ENCODE assay signal across 34 cellular contexts in the genomic region with DNA sequence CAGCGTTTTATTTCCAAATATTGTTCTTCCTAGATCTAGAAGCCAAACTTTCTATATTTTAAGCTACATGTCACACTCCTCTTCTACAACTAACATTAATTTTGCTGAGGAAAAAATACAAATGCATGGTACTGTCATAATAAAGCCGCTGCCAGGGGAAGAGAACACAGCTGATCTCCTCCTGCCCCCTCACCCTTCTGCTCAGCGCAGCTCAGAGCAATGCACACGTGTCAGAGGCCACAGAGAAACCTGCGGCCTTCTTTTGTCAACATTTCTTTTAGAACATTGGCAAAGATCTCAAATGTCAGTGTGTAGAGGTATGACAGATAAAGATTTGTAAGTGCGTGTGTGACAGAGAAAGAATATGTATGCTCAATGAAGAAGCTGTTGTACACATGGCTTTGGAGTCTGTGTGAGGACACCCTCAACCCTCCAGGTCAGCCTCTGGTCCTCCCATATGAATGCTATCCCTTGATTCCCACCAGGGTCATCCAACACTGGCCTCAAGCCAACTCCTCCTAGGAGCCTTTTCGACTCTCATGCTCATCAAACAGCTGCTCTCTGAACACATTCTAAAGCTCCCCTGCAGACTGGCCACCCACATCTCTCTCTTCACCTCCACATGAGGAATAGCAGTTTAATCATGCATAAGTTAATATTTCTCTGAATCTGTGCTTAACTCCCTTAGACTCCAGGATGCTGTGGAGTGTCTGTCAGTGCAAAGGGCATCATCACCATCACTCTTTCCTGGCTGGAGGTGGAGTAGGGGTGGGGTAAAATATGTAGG. TPM values are rescaled to one million over a fixed set of nuclear protein-coding genes. Genes with fewer than 3 reads are reported as not detected.
"Had no signal": no experiment of that assay in that cellular context is flagged by ENCODE, and none has a peak within 500 bp of the region (broad histone marks: within the 10 kb centered on the region; RNA-seq: fewer than 3 reads in every experiment).

No MANE protein-coding gene starts in this region.

- ATAC-seq: activated CD8-positive, alpha-beta T cell treated with anti-CD3 and anti-CD28 coated beads for 36 hours; activated naive CD8-positive, alpha-beta T cell treated with anti-CD3 and anti-CD28 coated beads, Interleukin-2, amount 50 U/mL, for 24 hours; activated T-cell treated with anti-CD3 and anti-CD28 coated beads, Interleukin-2, amount 50 U/mL, for 4 hours; activated T-cell treated with anti-CD3 and anti-CD28 coated beads, Interleukin-2, amount 50 U/mL, for 72 hours; activated T-helper 17 cell treated with anti-CD3 and anti-CD28 coated beads, Interleukin-2, amount 50 U/mL, for 72 hours had no signal

- H3K27ac Mint-ChIP-seq: activated B cell treated with CpG ODN at 0.5 μM for 24 hours; activated CD4-positive, alpha-beta memory T cell treated with anti-CD3 and anti-CD28 coated beads for 36 hours; activated CD4-positive, alpha-beta T cell treated with anti-CD3 and anti-CD28 coated beads, Interleukin-2, amount 10 ng/mL, durations not matched to agents 24 days and 14 days; activated CD8-positive, alpha-beta T cell treated with anti-CD3 and anti-CD28 coated beads for 36 hours; activated naive CD4-positive, alpha-beta T cell treated with anti-CD3 and anti-CD28 coated beads, Interleukin-2, amount 10 ng/mL, durations not matched to agents 7 days and 5 days; activated naive CD4-positive, alpha-beta T cell treated with anti-CD3 and anti-CD28 coated beads, Interleukin-2, amount 50 U/mL, for 24 hours; activated naive CD8-positive, alpha-beta T cell; activated naive CD8-positive, alpha-beta T cell treated with anti-CD3 and anti-CD28 coated beads, Interleukin-2, amount 10 ng/mL, durations not matched to agents 7 days and 5 days; activated naive CD8-positive, alpha-beta T cell treated with anti-CD3 and anti-CD28 coated beads, Interleukin-2, amount 50 U/mL, for 24 hours; activated T-cell treated with anti-CD3 and anti-CD28 coated beads, Interleukin-2, amount 50 U/mL, for 72 hours; activated T-helper 1 cell treated with anti-CD3 and anti-CD28 coated beads, Interleukin-12 subunit alpha, Interleukin-12 subunit beta, Interleukin-2, Interleukin-4 antibody, amounts not matched to agents 30 ng/mL and 10 ng/mL and 1 ng/mL, durations not matched to agents 14 hours and 24 hours and 36 hours; activated T-helper 17 cell treated with anti-CD3 and anti-CD28 coated beads, Interleukin-2, amount 50 U/mL, for 72 hours; brain; T-helper 1 cell treated with Interleukin-12 subunit alpha and Interleukin-12 subunit beta and Interleukin-4 antibody, amounts not matched to agents 30 μg/mL and 1 μg/mL, for 36 hours; T-helper 2 cell treated with Interferon-gamma antibody and Interleukin-4, amounts not matched to agents 5 μg/mL and 100 μg/mL, for 36 hours had no signal

- H3K36me3 ChIP-seq: ascending aorta, cardiac muscle cell had no signal

- H3K4me1 ChIP-seq: ascending aorta had no signal

- H3K27me3 ChIP-seq: ascending aorta, cardiac muscle cell had no signal

- DNase-seq: activated B cell treated with CpG ODN at 0.5 μM for 24 hours; activated CD4-positive, alpha-beta memory T cell treated with anti-CD3 and anti-CD28 coated beads for 36 hours; activated CD4-positive, alpha-beta T cell treated with anti-CD3 and anti-CD28 coated beads for 4 hours; activated CD4-positive, alpha-beta T cell treated with anti-CD3 and anti-CD28 coated beads, Interleukin-2, amount 10 ng/mL, durations not matched to agents 24 days and 14 days; activated CD4-positive, alpha-beta T cell treated with anti-CD3 and anti-CD28 coated beads, Interleukin-2, amount 50 U/mL, for 1 hour; activated CD4-positive, alpha-beta T cell treated with anti-CD3 and anti-CD28 coated beads, Interleukin-2, amount 50 U/mL, for 4 hours; activated CD4-positive, CD25-positive, alpha-beta regulatory T cell treated with anti-CD3 and anti-CD28 coated beads, Interleukin-2, amount 50 U/mL, for 72 hours; activated CD8-positive, alpha-beta memory T cell treated with anti-CD3 and anti-CD28 coated beads, Interleukin-2, amount 50 U/mL, for 4 hours; activated CD8-positive, alpha-beta T cell treated with anti-CD3 and anti-CD28 coated beads for 36 hours; activated gamma-delta T cell; activated naive CD4-positive, alpha-beta T cell treated with anti-CD3 and anti-CD28 coated beads, Interleukin-2, amount 10 ng/mL, durations not matched to agents 7 days and 5 days; activated naive CD4-positive, alpha-beta T cell treated with Interleukin-2 at 50 U/mL for 16 hours; activated naive CD8-positive, alpha-beta T cell treated with anti-CD3 and anti-CD28 coated beads, Interleukin-2, amount 10 ng/mL, durations not matched to agents 7 days and 5 days; activated naive CD8-positive, alpha-beta T cell treated with anti-CD3 and anti-CD28 coated beads, Interleukin-2, amount 50 U/mL, for 24 hours; activated T-cell treated with anti-CD3 and anti-CD28 coated beads for 4 hours; activated T-cell treated with anti-CD3 and anti-CD28 coated beads, Interleukin-2, amount 50 U/mL, for 1 hour; activated T-cell treated with anti-CD3 and anti-CD28 coated beads, Interleukin-2, amount 50 U/mL, for 4 hours; activated T-cell treated with anti-CD3 and anti-CD28 coated beads, Interleukin-2, amount 50 U/mL, for 72 hours; central memory CD4-positive, alpha-beta T cell; T-helper 1 cell; T-helper 2 cell; T-helper 9 cell had no signal

- H3K36me3 Mint-ChIP-seq: activated CD4-positive, alpha-beta memory T cell treated with anti-CD3 and anti-CD28 coated beads for 36 hours; activated naive CD4-positive, alpha-beta T cell treated with anti-CD3 and anti-CD28 coated beads, Interleukin-2, amount 10 ng/mL, durations not matched to agents 7 days and 5 days; activated naive CD4-positive, alpha-beta T cell treated with anti-CD3 and anti-CD28 coated beads, Interleukin-2, amount 50 U/mL, for 24 hours; activated naive CD8-positive, alpha-beta T cell; activated naive CD8-positive, alpha-beta T cell treated with anti-CD3 and anti-CD28 coated beads, Interleukin-2, amount 10 ng/mL, durations not matched to agents 7 days and 5 days; brain had no signal

- H3K9me3 Mint-ChIP-seq: activated CD4-positive, alpha-beta memory T cell treated with anti-CD3 and anti-CD28 coated beads for 36 hours; activated CD8-positive, alpha-beta T cell treated with anti-CD3 and anti-CD28 coated beads for 36 hours; activated naive CD4-positive, alpha-beta T cell treated with anti-CD3 and anti-CD28 coated beads, Interleukin-2, amount 50 U/mL, for 24 hours; activated naive CD8-positive, alpha-beta T cell treated with anti-CD3 and anti-CD28 coated beads, Interleukin-2, amount 10 ng/mL, durations not matched to agents 7 days and 5 days; activated T-helper 17 cell treated with anti-CD3 and anti-CD28 coated beads, Interleukin-2, amount 50 U/mL, for 72 hours; T-helper 1 cell treated with Interleukin-12 subunit alpha and Interleukin-12 subunit beta and Interleukin-4 antibody, amounts not matched to agents 30 μg/mL and 1 μg/mL, for 36 hours had no signal

- H3K4me1 Mint-ChIP-seq: activated B cell treated with CpG ODN at 0.5 μM for 24 hours; activated CD4-positive, alpha-beta T cell treated with anti-CD3 and anti-CD28 coated beads, Interleukin-2, amount 10 ng/mL, durations not matched to agents 24 days and 14 days; activated naive CD4-positive, alpha-beta T cell treated with anti-CD3 and anti-CD28 coated beads, Interleukin-2, amount 10 ng/mL, durations not matched to agents 7 days and 5 days; activated naive CD4-positive, alpha-beta T cell treated with anti-CD3 and anti-CD28 coated beads, Interleukin-2, amount 50 U/mL, for 24 hours; activated naive CD8-positive, alpha-beta T cell treated with anti-CD3 and anti-CD28 coated beads, Interleukin-2, amount 10 ng/mL, durations not matched to agents 7 days and 5 days; activated naive CD8-positive, alpha-beta T cell treated with anti-CD3 and anti-CD28 coated beads, Interleukin-2, amount 50 U/mL, for 24 hours; activated T-helper 17 cell treated with anti-CD3 and anti-CD28 coated beads, Interleukin-2, amount 50 U/mL, for 72 hours; brain had no signal

- H3K4me3 Mint-ChIP-seq: activated B cell treated with CpG ODN at 0.5 μM for 24 hours; activated CD4-positive, alpha-beta memory T cell treated with anti-CD3 and anti-CD28 coated beads for 36 hours; activated CD4-positive, alpha-beta T cell treated with anti-CD3 and anti-CD28 coated beads, Interleukin-2, amount 10 ng/mL, durations not matched to agents 24 days and 14 days; activated CD8-positive, alpha-beta T cell treated with anti-CD3 and anti-CD28 coated beads for 36 hours; activated naive CD4-positive, alpha-beta T cell treated with anti-CD3 and anti-CD28 coated beads, Interleukin-2, amount 10 ng/mL, durations not matched to agents 7 days and 5 days; activated naive CD4-positive, alpha-beta T cell treated with anti-CD3 and anti-CD28 coated beads, Interleukin-2, amount 50 U/mL, for 24 hours; activated naive CD8-positive, alpha-beta T cell; activated naive CD8-positive, alpha-beta T cell treated with anti-CD3 and anti-CD28 coated beads, Interleukin-2, amount 10 ng/mL, durations not matched to agents 7 days and 5 days; activated naive CD8-positive, alpha-beta T cell treated with anti-CD3 and anti-CD28 coated beads, Interleukin-2, amount 50 U/mL, for 24 hours; activated T-cell treated with anti-CD3 and anti-CD28 coated beads, Interleukin-2, amount 50 U/mL, for 4 hours; activated T-cell treated with anti-CD3 and anti-CD28 coated beads, Interleukin-2, amount 50 U/mL, for 72 hours; activated T-helper 1 cell treated with anti-CD3 and anti-CD28 coated beads, Interleukin-12 subunit alpha, Interleukin-12 subunit beta, Interleukin-2, Interleukin-4 antibody, amounts not matched to agents 30 ng/mL and 10 ng/mL and 1 ng/mL, durations not matched to agents 14 hours and 24 hours and 36 hours; activated T-helper 17 cell treated with anti-CD3 and anti-CD28 coated beads, Interleukin-2, amount 50 U/mL, for 72 hours; brain; T-helper 1 cell treated with Interleukin-12 subunit alpha and Interleukin-12 subunit beta and Interleukin-4 antibody, amounts not matched to agents 30 μg/mL and 1 μg/mL, for 36 hours; T-helper 2 cell treated with Interferon-gamma antibody and Interleukin-4, amounts not matched to agents 5 μg/mL and 100 μg/mL, for 36 hours had no signal

- H3K27ac ChIP-seq: ascending aorta, cardiac muscle cell, VCaP had no signal

- H3K9me3 ChIP-seq: ascending aorta had no signal

- H3K27me3 Mint-ChIP-seq: activated B cell treated with CpG ODN at 0.5 μM for 24 hours; activated CD4-positive, alpha-beta memory T cell treated with anti-CD3 and anti-CD28 coated beads for 36 hours; activated CD4-positive, alpha-beta T cell treated with anti-CD3 and anti-CD28 coated beads, Interleukin-2, amount 10 ng/mL, durations not matched to agents 24 days and 14 days; activated CD8-positive, alpha-beta T cell treated with anti-CD3 and anti-CD28 coated beads for 36 hours; activated naive CD4-positive, alpha-beta T cell treated with anti-CD3 and anti-CD28 coated beads, Interleukin-2, amount 10 ng/mL, durations not matched to agents 7 days and 5 days; activated naive CD4-positive, alpha-beta T cell treated with anti-CD3 and anti-CD28 coated beads, Interleukin-2, amount 50 U/mL, for 24 hours; activated naive CD8-positive, alpha-beta T cell; activated naive CD8-positive, alpha-beta T cell treated with anti-CD3 and anti-CD28 coated beads, Interleukin-2, amount 10 ng/mL, durations not matched to agents 7 days and 5 days; activated naive CD8-positive, alpha-beta T cell treated with anti-CD3 and anti-CD28 coated beads, Interleukin-2, amount 50 U/mL, for 24 hours; activated T-helper 17 cell treated with anti-CD3 and anti-CD28 coated beads, Interleukin-2, amount 50 U/mL, for 72 hours had no signal

- H3K4me3 ChIP-seq: ascending aorta, cardiac muscle cell had no signal

RNA-seq across cellular contexts. Expression of gene TAS2R1, which starts 40.9 kb away (rescaled TPM):
- total RNA-seq: activated B cell treated with CpG ODN at 0.5 μM for 24 hours; activated CD4-positive, alpha-beta memory T cell treated with anti-CD3 and anti-CD28 coated beads for 36 hours; activated CD4-positive, alpha-beta T cell treated with anti-CD3 and anti-CD28 coated beads, Interleukin-2, amount 10 ng/mL, durations not matched to agents 24 days and 14 days; activated CD8-positive, alpha-beta memory T cell treated with anti-CD3 and anti-CD28 coated beads for 36 hours; activated CD8-positive, alpha-beta T cell treated with anti-CD3 and anti-CD28 coated beads for 36 hours; activated naive CD8-positive, alpha-beta T cell treated with anti-CD3 and anti-CD28 coated beads, Interleukin-2, amount 10 ng/mL, durations not matched to agents 7 days and 5 days; activated T-cell treated with anti-CD3 and anti-CD28 coated beads, Interleukin-2, amount 50 U/mL, for 4 hours; activated T-cell treated with anti-CD3 and anti-CD28 coated beads, Interleukin-2, amount 50 U/mL, for 72 hours; activated T-helper 1 cell treated with anti-CD3 and anti-CD28 coated beads, Interleukin-12 subunit alpha, Interleukin-12 subunit beta, Interleukin-2, Interleukin-4 antibody, amounts not matched to agents 30 ng/mL and 10 ng/mL and 1 ng/mL, durations not matched to agents 14 hours and 24 hours and 36 hours; activated T-helper 17 cell treated with anti-CD3 and anti-CD28 coated beads, Interleukin-2, amount 50 U/mL, for 72 hours; ascending aorta; bronchial epithelial cell; cardiac muscle cell had no signal

RNA-seq across cellular contexts. Expression of gene SEMA5A, which starts 43.4 kb away (rescaled TPM):
- total RNA-seq: activated B cell treated with CpG ODN at 0.5 μM for 24 hours; activated CD4-positive, alpha-beta T cell treated with anti-CD3 and anti-CD28 coated beads, Interleukin-2, amount 10 ng/mL, durations not matched to agents 24 days and 14 days; activated CD8-positive, alpha-beta memory T cell treated with anti-CD3 and anti-CD28 coated beads for 36 hours; activated CD8-positive, alpha-beta T cell treated with anti-CD3 and anti-CD28 coated beads for 36 hours; activated T-helper 1 cell treated with anti-CD3 and anti-CD28 coated beads, Interleukin-12 subunit alpha, Interleukin-12 subunit beta, Interleukin-2, Interleukin-4 antibody, amounts not matched to agents 30 ng/mL and 10 ng/mL and 1 ng/mL, durations not matched to agents 14 hours and 24 hours and 36 hours; activated T-helper 17 cell treated with anti-CD3 and anti-CD28 coated beads, Interleukin-2, amount 50 U/mL, for 72 hours had no signal
